1 cellular context compared by ENCODE assay signal in genomic region chr3:171842864-171843511, GRCh38.
TF ChIP-seq lines count a peak whose summit lies in the region.

Gene TMEM212 (plus strand): TSS chr3:171843349. CDS start chr3:171843384, 35 bp downstream.

TF ChIP-seq in HepG2, 621 proteins besides CTCF, POLR2A, EP300 and RAD21 (continued from another document and continues in another):
- TF ChIP-seq, protein P1, sequence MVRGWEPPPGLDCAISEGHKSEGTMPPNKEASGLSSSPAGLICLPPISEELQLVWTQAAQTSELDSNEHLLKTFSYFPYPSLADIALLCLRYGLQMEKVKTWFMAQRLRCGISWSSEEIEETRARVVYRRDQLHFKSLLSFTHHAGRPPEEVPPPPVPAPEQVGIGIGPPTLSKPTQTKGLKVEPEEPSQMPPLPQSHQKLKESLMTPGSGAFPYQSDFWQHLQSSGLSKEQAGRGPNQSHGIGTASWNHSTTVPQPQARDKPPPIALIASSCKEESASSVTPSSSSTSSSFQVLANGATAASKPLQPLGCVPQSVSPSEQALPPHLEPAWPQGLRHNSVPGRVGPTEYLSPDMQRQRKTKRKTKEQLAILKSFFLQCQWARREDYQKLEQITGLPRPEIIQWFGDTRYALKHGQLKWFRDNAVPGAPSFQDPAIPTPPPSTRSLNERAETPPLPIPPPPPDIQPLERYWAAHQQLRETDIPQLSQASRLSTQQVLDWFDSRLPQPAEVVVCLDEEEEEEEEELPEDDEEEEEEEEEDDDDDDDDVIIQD (CRISPR knock-in tag; IDR thresholded peaks at IDR 0.05; ENCODE audit: low read depth): peak; percentile 33; the same call in 1 of the 2 replicates
- TF ChIP-seq SMARCC2 (IDR thresholded peaks at IDR 0.05) (no peak), ARID3A (IDR thresholded peaks at IDR 0.05; ENCODE audit: low read depth, low read length) (peak; percentile 67), ZNF577 (CRISPR knock-in tag; IDR thresholded peaks at IDR 0.05; ENCODE audit: borderline replicate concordance, low read depth) (no peak), ZNF709 (CRISPR knock-in tag; IDR thresholded peaks at IDR 0.05) (no peak), ZNF33A (CRISPR knock-in tag; IDR thresholded peaks at IDR 0.05; ENCODE audit: borderline replicate concordance) (no peak), RFX1 (IDR thresholded peaks at IDR 0.05) (peak; percentile 35; the same call in 1 of the 2 replicates), ZNF644 (CRISPR knock-in tag; IDR thresholded peaks at IDR 0.05; ENCODE audit: low read depth) (peak; percentile 56; the same call in 1 of the 2 replicates), ZFP90 (CRISPR knock-in tag; IDR thresholded peaks at IDR 0.05; ENCODE audit: borderline replicate concordance) (no peak), CREM (IDR thresholded peaks at IDR 0.05) (peak; percentile 72), CREM (CRISPR knock-in tag; IDR thresholded peaks at IDR 0.05) (no peak), KLF6 (CRISPR knock-in tag; IDR thresholded peaks at IDR 0.05) (peak; percentile 60; the same call in 1 of the 2 replicates), MXD4 (CRISPR knock-in tag; IDR thresholded peaks at IDR 0.05) (0 out of 2 replicates have a peak, but pooled peaks have one; percentile 9), ZNF503 (CRISPR knock-in tag; IDR thresholded peaks at IDR 0.05) (no peak; the same call in 1 of the 2 replicates), ISL2 (CRISPR knock-in tag; IDR thresholded peaks at IDR 0.05) (peak; percentile 89), SIX1 (CRISPR knock-in tag; IDR thresholded peaks at IDR 0.05; ENCODE audit: borderline replicate concordance) (peak; percentile 58; the same call in 1 of the 2 replicates), AGO2 (optimal IDR thresholded peaks at IDR 0.05; ENCODE audit: low read depth, low read length) (no peak), ZNF737 (CRISPR knock-in tag; IDR thresholded peaks at IDR 0.05; ENCODE audit: borderline replicate concordance) (no peak), TBL1XR1 (IDR thresholded peaks at IDR 0.05; ENCODE audit: borderline replicate concordance, low read length, partially characterized antibody) (no peak), MAFF (IDR thresholded peaks at IDR 0.05; ENCODE audit: low read depth, low read length) (peak; percentile 78), ZMAT5 (CRISPR knock-in tag; IDR thresholded peaks at IDR 0.05; ENCODE audit: borderline replicate concordance, low read depth) (no peak), ZNF660 (CRISPR knock-in tag; IDR thresholded peaks at IDR 0.05; ENCODE audit: borderline replicate concordance, low read depth) (no peak), FOXC1 (CRISPR knock-in tag; IDR thresholded peaks at IDR 0.05; ENCODE audit: borderline replicate concordance) (no peak), ZNF263 (CRISPR knock-in tag; IDR thresholded peaks at IDR 0.05) (no peak), MEF2D (CRISPR knock-in tag; IDR thresholded peaks at IDR 0.05) (no peak), MTA1 (CRISPR knock-in tag; IDR thresholded peaks at IDR 0.05; ENCODE audit: borderline replicate concordance) (no peak), ZNF264 (CRISPR knock-in tag; IDR thresholded peaks at IDR 0.05) (no peak), ZFY (CRISPR knock-in tag; IDR thresholded peaks at IDR 0.05) (0 out of 2 replicates have a peak, but pooled peaks have one; percentile 32), SP5 (CRISPR knock-in tag; IDR thresholded peaks at IDR 0.05; ENCODE audit: borderline replicate concordance, low read depth) (peak; percentile 34; the same call in 1 of the 2 replicates), ZNF550 (CRISPR knock-in tag; IDR thresholded peaks at IDR 0.05; ENCODE audit: borderline replicate concordance) (no peak), PAXIP1 (CRISPR knock-in tag; conservative IDR thresholded peaks at IDR 0.05) (peak; percentile 55), RCOR2 (CRISPR knock-in tag; IDR thresholded peaks at IDR 0.05) (peak; percentile 24; the same call in 1 of the 2 replicates), ZNF230 (CRISPR knock-in tag; IDR thresholded peaks at IDR 0.05) (no peak), ZKSCAN1 (IDR thresholded peaks at IDR 0.05; ENCODE audit: low read length) (no peak), NR1H2 (CRISPR knock-in tag; IDR thresholded peaks at IDR 0.05; ENCODE audit: borderline replicate concordance, low read depth) (no peak), HMGA1 (CRISPR knock-in tag; conservative IDR thresholded peaks at IDR 0.05) (no peak), ZNF335 (CRISPR knock-in tag; IDR thresholded peaks at IDR 0.05) (no peak)
- TF ChIP-seq, protein P2, sequence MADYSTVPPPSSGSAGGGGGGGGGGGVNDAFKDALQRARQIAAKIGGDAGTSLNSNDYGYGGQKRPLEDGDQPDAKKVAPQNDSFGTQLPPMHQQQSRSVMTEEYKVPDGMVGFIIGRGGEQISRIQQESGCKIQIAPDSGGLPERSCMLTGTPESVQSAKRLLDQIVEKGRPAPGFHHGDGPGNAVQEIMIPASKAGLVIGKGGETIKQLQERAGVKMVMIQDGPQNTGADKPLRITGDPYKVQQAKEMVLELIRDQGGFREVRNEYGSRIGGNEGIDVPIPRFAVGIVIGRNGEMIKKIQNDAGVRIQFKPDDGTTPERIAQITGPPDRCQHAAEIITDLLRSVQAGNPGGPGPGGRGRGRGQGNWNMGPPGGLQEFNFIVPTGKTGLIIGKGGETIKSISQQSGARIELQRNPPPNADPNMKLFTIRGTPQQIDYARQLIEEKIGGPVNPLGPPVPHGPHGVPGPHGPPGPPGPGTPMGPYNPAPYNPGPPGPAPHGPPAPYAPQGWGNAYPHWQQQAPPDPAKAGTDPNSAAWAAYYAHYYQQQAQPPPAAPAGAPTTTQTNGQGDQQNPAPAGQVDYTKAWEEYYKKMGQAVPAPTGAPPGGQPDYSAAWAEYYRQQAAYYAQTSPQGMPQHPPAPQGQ (CRISPR knock-in tag; IDR thresholded peaks at IDR 0.05; ENCODE audit: borderline replicate concordance): no peak
- TF ChIP-seq, protein P3, sequence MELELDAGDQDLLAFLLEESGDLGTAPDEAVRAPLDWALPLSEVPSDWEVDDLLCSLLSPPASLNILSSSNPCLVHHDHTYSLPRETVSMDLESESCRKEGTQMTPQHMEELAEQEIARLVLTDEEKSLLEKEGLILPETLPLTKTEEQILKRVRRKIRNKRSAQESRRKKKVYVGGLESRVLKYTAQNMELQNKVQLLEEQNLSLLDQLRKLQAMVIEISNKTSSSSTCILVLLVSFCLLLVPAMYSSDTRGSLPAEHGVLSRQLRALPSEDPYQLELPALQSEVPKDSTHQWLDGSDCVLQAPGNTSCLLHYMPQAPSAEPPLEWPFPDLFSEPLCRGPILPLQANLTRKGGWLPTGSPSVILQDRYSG (CRISPR knock-in tag; IDR thresholded peaks at IDR 0.05): no peak
- TF ChIP-seq, protein P4, sequence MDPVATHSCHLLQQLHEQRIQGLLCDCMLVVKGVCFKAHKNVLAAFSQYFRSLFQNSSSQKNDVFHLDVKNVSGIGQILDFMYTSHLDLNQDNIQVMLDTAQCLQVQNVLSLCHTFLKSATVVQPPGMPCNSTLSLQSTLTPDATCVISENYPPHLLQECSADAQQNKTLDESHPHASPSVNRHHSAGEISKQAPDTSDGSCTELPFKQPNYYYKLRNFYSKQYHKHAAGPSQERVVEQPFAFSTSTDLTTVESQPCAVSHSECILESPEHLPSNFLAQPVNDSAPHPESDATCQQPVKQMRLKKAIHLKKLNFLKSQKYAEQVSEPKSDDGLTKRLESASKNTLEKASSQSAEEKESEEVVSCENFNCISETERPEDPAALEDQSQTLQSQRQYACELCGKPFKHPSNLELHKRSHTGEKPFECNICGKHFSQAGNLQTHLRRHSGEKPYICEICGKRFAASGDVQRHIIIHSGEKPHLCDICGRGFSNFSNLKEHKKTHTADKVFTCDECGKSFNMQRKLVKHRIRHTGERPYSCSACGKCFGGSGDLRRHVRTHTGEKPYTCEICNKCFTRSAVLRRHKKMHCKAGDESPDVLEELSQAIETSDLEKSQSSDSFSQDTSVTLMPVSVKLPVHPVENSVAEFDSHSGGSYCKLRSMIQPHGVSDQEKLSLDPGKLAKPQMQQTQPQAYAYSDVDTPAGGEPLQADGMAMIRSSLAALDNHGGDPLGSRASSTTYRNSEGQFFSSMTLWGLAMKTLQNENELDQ (CRISPR knock-in tag; IDR thresholded peaks at IDR 0.05; ENCODE audit: borderline replicate concordance): no peak
- TF ChIP-seq, protein P5, sequence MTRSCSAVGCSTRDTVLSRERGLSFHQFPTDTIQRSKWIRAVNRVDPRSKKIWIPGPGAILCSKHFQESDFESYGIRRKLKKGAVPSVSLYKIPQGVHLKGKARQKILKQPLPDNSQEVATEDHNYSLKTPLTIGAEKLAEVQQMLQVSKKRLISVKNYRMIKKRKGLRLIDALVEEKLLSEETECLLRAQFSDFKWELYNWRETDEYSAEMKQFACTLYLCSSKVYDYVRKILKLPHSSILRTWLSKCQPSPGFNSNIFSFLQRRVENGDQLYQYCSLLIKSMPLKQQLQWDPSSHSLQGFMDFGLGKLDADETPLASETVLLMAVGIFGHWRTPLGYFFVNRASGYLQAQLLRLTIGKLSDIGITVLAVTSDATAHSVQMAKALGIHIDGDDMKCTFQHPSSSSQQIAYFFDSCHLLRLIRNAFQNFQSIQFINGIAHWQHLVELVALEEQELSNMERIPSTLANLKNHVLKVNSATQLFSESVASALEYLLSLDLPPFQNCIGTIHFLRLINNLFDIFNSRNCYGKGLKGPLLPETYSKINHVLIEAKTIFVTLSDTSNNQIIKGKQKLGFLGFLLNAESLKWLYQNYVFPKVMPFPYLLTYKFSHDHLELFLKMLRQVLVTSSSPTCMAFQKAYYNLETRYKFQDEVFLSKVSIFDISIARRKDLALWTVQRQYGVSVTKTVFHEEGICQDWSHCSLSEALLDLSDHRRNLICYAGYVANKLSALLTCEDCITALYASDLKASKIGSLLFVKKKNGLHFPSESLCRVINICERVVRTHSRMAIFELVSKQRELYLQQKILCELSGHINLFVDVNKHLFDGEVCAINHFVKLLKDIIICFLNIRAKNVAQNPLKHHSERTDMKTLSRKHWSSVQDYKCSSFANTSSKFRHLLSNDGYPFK (CRISPR knock-in tag; IDR thresholded peaks at IDR 0.05; ENCODE audit: borderline replicate concordance): no peak
